Comparison of ENCODE assay signal across 1 cellular context in the genomic region with DNA sequence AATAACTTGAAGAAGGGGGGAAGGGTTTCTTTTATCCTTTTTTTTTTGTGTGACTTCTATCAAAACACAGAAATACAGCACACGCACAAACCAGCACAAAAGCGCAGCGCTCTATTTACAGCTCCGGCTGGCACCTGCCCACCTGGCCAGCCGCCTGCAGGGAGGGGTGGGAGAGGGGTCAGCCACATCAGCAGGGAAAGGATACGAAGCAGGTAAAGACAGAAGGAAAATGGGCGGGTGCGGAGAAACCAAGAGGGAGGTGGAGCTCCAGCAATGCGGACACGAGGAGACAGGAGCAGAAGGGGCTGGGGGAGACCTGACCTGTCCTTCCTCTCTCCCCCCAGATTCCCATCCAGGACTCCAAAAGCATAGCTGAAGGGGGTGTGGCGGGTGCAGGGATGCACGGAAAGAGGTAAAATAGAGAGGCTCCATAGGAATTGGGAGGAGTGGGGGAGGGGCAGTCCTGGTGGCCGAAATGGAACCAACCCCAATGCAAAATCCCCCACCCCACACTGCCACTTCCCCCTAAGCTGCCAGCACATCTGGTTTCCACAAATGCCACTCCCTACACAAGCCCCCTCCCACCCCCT.
TF ChIP-seq lines count a peak whose summit lies in the region.

No MANE protein-coding gene starts in this region.

TF ChIP-seq in GM23338, 12 proteins besides CTCF, POLR2A, EP300 and RAD21 (continued from another document):
- TF ChIP-seq ZNF462 (CRISPR knock-in tag; IDR thresholded peaks at IDR 0.05), result no peak
- no peak for TF ChIP-seq CREB1 (CRISPR knock-in tag; IDR thresholded peaks at IDR 0.05; ENCODE audit: low read depth)
- TF ChIP-seq REST (IDR thresholded peaks at IDR 0.05; ENCODE audit: unreplicated experiment), result no peak
